In genomic region chr11:124108158-124108557, GRCh38 we compare ENCODE assay signal across 8 cellular contexts. TPM values are rescaled to one million over a fixed set of nuclear protein-coding genes. Genes with fewer than 3 reads are reported as not detected.
DNase-seq lines count a peak whose midpoint lies in the region; ATAC-seq and TF ChIP-seq lines count a peak whose summit lies in the region.

No MANE protein-coding gene starts in this region.

- TF ChIP-seq CTCF in AG09319 (IDR thresholded peaks at IDR 0.05; ENCODE audit: low read depth, low read length) (peak; percentile 42), mammary epithelial cell (conservative IDR thresholded peaks at IDR 0.05 in 1 of 2, IDR thresholded peaks at IDR 0.05 in 1 of 2; ENCODE audit: extremely low read depth in 1 of 2, insufficient read depth in 1 of 2, low read depth in 1 of 2, low read length in 2 of 2) (peak; percentile 13 to 41)

- no peaks in the 10 kb centered on the region for H3K36me3 ChIP-seq in Karpas-422 (ENCODE audit: insufficient read depth, low read length)
- no peaks in the 10 kb centered on the region for H3K36me3 ChIP-seq in mammary epithelial cell (ENCODE audit: insufficient read depth, low read length)
- H3K36me3 ChIP-seq in HAP-1 (replicated peaks) = no peaks in the 10 kb centered on the region

- H4K20me1 ChIP-seq in Karpas-422 (ENCODE audit: insufficient read depth, low read depth, low read length) (no peaks in the 10 kb centered on the region), mammary epithelial cell (ENCODE audit: insufficient read depth, low read length) (no peaks in the 10 kb centered on the region)

- H3K4me1 ChIP-seq in Karpas-422 (ENCODE audit: low read length) (no peaks in the 10 kb centered on the region), mammary epithelial cell (ENCODE audit: insufficient read depth, low read length) (no peaks in the 10 kb centered on the region), HAP-1 (no peaks in the 10 kb centered on the region)

- no peaks in the 10 kb centered on the region for H3K79me2 ChIP-seq in Karpas-422 (ENCODE audit: low read length)
- H3K79me2 ChIP-seq in mammary epithelial cell (ENCODE audit: insufficient read depth, low read length) = no peaks in the 10 kb centered on the region

- no peak overlapping the region for H2AFZ ChIP-seq in Karpas-422 (ENCODE audit: low read length)
- no peak overlapping the region for H2AFZ ChIP-seq in mammary epithelial cell (ENCODE audit: low read depth, low read length)

- CTCF ChIA-PET in mammary epithelial cell (lab: Charles Lee; ENCODE audit: low non-redundant PET) = no interaction called here

- DNase-seq in AG09319 (ENCODE audit: extremely low read depth, low read depth) (no peak), Karpas-422 (peak; percentile 52), mammary epithelial cell (peak; percentile 12), HAP-1 (ENCODE audit: low spot score in 2 of 2) (no peak), midbrain (lab: John Stamatoyannopoulos, UW) (no peak)
- no peak for DNase-seq in stimulated activated naive CD8-positive, alpha-beta T cell treated with anti-CD3 and anti-CD28 coated beads, Interleukin-15, Interleukin-2, amounts not matched to agents 100 U/mL and 50 U/mL, for 24 hours

- dilution Hi-C loops in mammary epithelial cell (cut with HindIII; ENCODE audit: low sequenced_read_pairs) = no loop called here

- in situ Hi-C loops in mammary epithelial cell (cut with MboI; ENCODE audit: low sequenced_read_pairs in 2 of 2) (no loop called here), HAP-1 (cut with MboI; ENCODE audit: low sequenced_read_pairs) (no loop called here)

- H3K4me2 ChIP-seq in Karpas-422 (ENCODE audit: low read depth, low read length, poor library complexity, severe bottlenecking) (no peak overlapping the region), mammary epithelial cell (ENCODE audit: insufficient read depth, low read depth, low read length) (no peak overlapping the region)

- H3K9me3 ChIP-seq in Karpas-422 (ENCODE audit: low read length) = no peaks in the 10 kb centered on the region
- no peaks in the 10 kb centered on the region for H3K9me3 ChIP-seq in mammary epithelial cell (replicated peaks; ENCODE audit: insufficient read depth, low read length)
- H3K9me3 ChIP-seq in HAP-1 = no peaks in the 10 kb centered on the region

- no TSS peak for BruUV-seq in mammary epithelial cell (replicated peaks; lab: Mats Ljungman, UMichigan)

- WGBS in mammary epithelial cell (ENCODE audit: low coverage, missing lambda C conversion rate) = 7% methylated on average over 1 of the region's 1 CpG

- ATAC-seq in GM18519 (IDR thresholded peaks at IDR 0.05; ENCODE audit: low FRiP score, unreplicated experiment) (peak; percentile 82), GM21737 (IDR thresholded peaks at IDR 0.05; ENCODE audit: unreplicated experiment) (no peak)
- peak; percentile 55 for ATAC-seq in stimulated activated naive CD8-positive, alpha-beta T cell treated with anti-CD3 and anti-CD28 coated beads, Interleukin-15, Interleukin-2, amounts not matched to agents 100 U/mL and 50 U/mL, for 24 hours

- no peaks in the 10 kb centered on the region for H3K9me2 ChIP-seq in Karpas-422 (replicated peaks; ENCODE audit: insufficient read depth, low read length)

- no peaks in the 10 kb centered on the region for H3K27me3 ChIP-seq in Karpas-422 (ENCODE audit: low read length)
- no peaks in the 10 kb centered on the region for H3K27me3 ChIP-seq in mammary epithelial cell (ENCODE audit: insufficient read depth, low read length)
- H3K27me3 ChIP-seq in HAP-1 (ENCODE audit: low read depth) = peaks cover 5% of the 10 kb centered on the region

- H3K9ac ChIP-seq in Karpas-422 (ENCODE audit: low read length) (no peak overlapping the region), mammary epithelial cell (ENCODE audit: insufficient read depth, low read length) (no peak overlapping the region)

- no peak overlapping the region for H3K4me3 ChIP-seq in Karpas-422 (ENCODE audit: low read length)
- H3K4me3 ChIP-seq in mammary epithelial cell (replicated peaks in 1 of 3; ENCODE audit: insufficient read depth in 1 of 3, low read depth in 2 of 3, low read length in 3 of 3) = no peak overlapping the region
- no peak overlapping the region for H3K4me3 ChIP-seq in HAP-1

- H3K27ac ChIP-seq in Karpas-422 (ENCODE audit: low read length) (no peak overlapping the region), mammary epithelial cell (ENCODE audit: insufficient read depth, low read depth, low read length) (no peak overlapping the region)

- intact Hi-C loops in mammary epithelial cell (cut with micrococcal nuclease) = no loop called here

RNA-seq across cellular contexts. Expression of gene VWA5A, which starts 7.1 kb away (rescaled TPM):
- total RNA-seq in Karpas-422 (2014; rRNA removed; shearing (Covaris generic); ENCODE audit: low replicate concordance) = not detected in 2 replicates
- 10 to 100 TPM; 24.7 to 35.2 TPM for total RNA-seq in mammary epithelial cell
- 22.1 TPM for polyA plus RNA-seq in mammary epithelial cell
- 20.2 TPM for polyA minus RNA-seq in mammary epithelial cell

Comparison
In these comparisons a context has a peak if more than half of its experiments do, and no peak if none do; other contexts are left out.
1. DNase-seq: peak in Karpas-422 (single experiment) and mammary epithelial cell (single experiment); none in AG09319 (single experiment), stimulated activated naive CD8-positive, alpha-beta T cell treated with anti-CD3 and anti-CD28 coated beads, Interleukin-15, Interleukin-2, amounts not matched to agents 100 U/mL and 50 U/mL, for 24 hours (single experiment), HAP-1 (0 of 2) and midbrain (single experiment).
2. RNA of gene VWA5A, which starts 7.1 kb away (total RNA-seq): 24.7 to 35.2 TPM in mammary epithelial cell; not detected in Karpas-422; every median in the first group is over 10 times any median in the second.